ENCODE assay signal across 33 cellular contexts in genomic region chr3:171465768-171466167, GRCh38.
"Had no signal": no experiment of that assay in that cellular context is flagged by ENCODE, and none has a peak within 500 bp of the region (broad histone marks: within the 10 kb centered on the region; RNA-seq: fewer than 3 reads in every experiment).

No MANE protein-coding gene starts in this region.

- H3K27ac Mint-ChIP-seq: immature natural killer cell; mesothelial cell of epicardium; naive B cell; stimulated activated memory B cell treated with anti-CD40 and anti-IgM and Interleukin-4, amounts not matched to agents 10 μg/mL and 1 μg/mL and 100 μg/mL, for 72 hours; stimulated activated naive CD8-positive, alpha-beta T cell treated with anti-CD3 and anti-CD28 coated beads, Interleukin-15, amount 100 ng/mL, for 72 hours; type B pancreatic cell had no signal

- H3K27me3 Mint-ChIP-seq: central memory CD8-positive, alpha-beta T cell; stimulated activated naive CD8-positive, alpha-beta T cell treated with anti-CD3 and anti-CD28 coated beads, Interleukin-15, amount 100 ng/mL, for 72 hours had no signal

- H3K4me3 ChIP-seq: colonic mucosa, esophagus squamous epithelium, heart left ventricle, psoas muscle, sigmoid colon, uterus had no signal

- H3K4me1 ChIP-seq: colonic mucosa, uterus had no signal

- H3K9me3 ChIP-seq: colonic mucosa, esophagus squamous epithelium, heart left ventricle, psoas muscle, sigmoid colon, uterus had no signal

- H3K79me2 ChIP-seq: parathyroid adenoma had no signal

- H3K4me3 Mint-ChIP-seq: central memory CD8-positive, alpha-beta T cell; immature natural killer cell; mesothelial cell of epicardium; naive B cell; neural crest cell; stimulated activated memory B cell treated with anti-CD40 and anti-IgM and Interleukin-4, amounts not matched to agents 10 μg/mL and 1 μg/mL and 100 μg/mL, for 72 hours; stimulated activated naive CD8-positive, alpha-beta T cell treated with anti-CD3 and anti-CD28 coated beads, Interleukin-15, amount 100 ng/mL, for 72 hours; type B pancreatic cell had no signal

- H3K36me3 Mint-ChIP-seq: mesothelial cell of epicardium; naive B cell; stimulated activated memory B cell treated with anti-CD40 and anti-IgM and Interleukin-4, amounts not matched to agents 10 μg/mL and 1 μg/mL and 100 μg/mL, for 72 hours; type B pancreatic cell had no signal

- H3K27me3 ChIP-seq: colonic mucosa, sigmoid colon, uterus had no signal

- DNase-seq: activated CD4-positive, alpha-beta T cell treated with anti-CD3 and anti-CD28 coated beads for 4 hours; activated CD4-positive, alpha-beta T cell treated with anti-CD3 and anti-CD28 coated beads, Interleukin-2, amount 50 U/mL, for 48 hours; activated CD8-positive, alpha-beta memory T cell treated with anti-CD3 and anti-CD28 coated beads for 24 hours; activated effector memory CD4-positive, alpha-beta T cell treated with anti-CD3 and anti-CD28 coated beads, Interleukin-2, amount 50 U/mL, for 16 hours; activated naive CD4-positive, alpha-beta T cell treated with anti-CD3 and anti-CD28 coated beads, Interleukin-2, amount 50 U/mL, for 16 hours; amygdala; colonic mucosa; effector CD8-positive, alpha-beta T cell; esophagus squamous epithelium; foreskin fibroblast; heart left ventricle; hypothalamus; immature natural killer cell; kidney; left colon; mammary epithelial cell; naive B cell; nucleus accumbens; psoas muscle; sigmoid colon; small intestine; stimulated activated CD4-positive, alpha-beta T cell treated with anti-CD3 and anti-CD28 coated beads, Interleukin-4, amount 100 ng/mL, for 24 hours; stimulated activated naive CD8-positive, alpha-beta T cell treated with anti-CD3 and anti-CD28 coated beads, Interleukin-15, amount 100 ng/mL, for 72 hours; substantia nigra; uterus had no signal

- H3K9ac ChIP-seq: parathyroid adenoma had no signal

- H3K27ac ChIP-seq: colonic mucosa, epithelial cell of prostate, esophagus squamous epithelium, heart left ventricle, parathyroid adenoma, psoas muscle, sigmoid colon, uterus, VCaP had no signal

- H3K36me3 ChIP-seq: colonic mucosa, esophagus squamous epithelium, heart left ventricle, sigmoid colon, uterus had no signal

- H3K9me3 Mint-ChIP-seq: central memory CD8-positive, alpha-beta T cell; mesothelial cell of epicardium; stimulated activated memory B cell treated with anti-CD40 and anti-IgM and Interleukin-4, amounts not matched to agents 10 μg/mL and 1 μg/mL and 100 μg/mL, for 72 hours; stimulated activated naive CD8-positive, alpha-beta T cell treated with anti-CD3 and anti-CD28 coated beads, Interleukin-15, amount 100 ng/mL, for 72 hours; type B pancreatic cell had no signal
